ENCODE assay signal across 8 cellular contexts in genomic region chr11:469684-470667, GRCh38. TPM values are rescaled to one million over a fixed set of nuclear protein-coding genes. Genes with fewer than 3 reads are reported as not detected.
DNase-seq lines count a peak whose midpoint lies in the region; ATAC-seq and TF ChIP-seq lines count a peak whose summit lies in the region.

No MANE protein-coding gene starts in this region.

- peaks cover 26% of the 10 kb centered on the region for H3K79me2 ChIP-seq in ACC112 (ENCODE audit: control insufficient read depth, insufficient read depth, low read length, unreplicated experiment)

- H3K27me3 ChIP-seq in ACC112 (ENCODE audit: insufficient read depth, low read length) = no peaks in the 10 kb centered on the region
- H3K27me3 ChIP-seq in muscle layer of duodenum (ENCODE audit: low read depth, low read length) = no peaks in the 10 kb centered on the region

- TF ChIP-seq POLR2A in GM18505 (IDR thresholded peaks at IDR 0.05; ENCODE audit: borderline replicate concordance, extremely low read depth, insufficient read depth, insufficient read length) = no peak

- H3K4me3 Mint-ChIP-seq in activated CD8-positive, alpha-beta memory T cell treated with anti-CD3 and anti-CD28 coated beads, Interleukin-2, amount 10 ng/mL, durations not matched to agents 7 days and 5 days = no peak overlapping the region

- H3K4me1 ChIP-seq in ACC112 (ENCODE audit: control insufficient read depth, insufficient read depth, low read length, unreplicated experiment) (peaks cover 11% of the 10 kb centered on the region), muscle layer of duodenum (ENCODE audit: control insufficient read depth in 1 of 2, insufficient read depth in 2 of 2, low read length in 2 of 2) (peaks cover 0 to 9% of the 10 kb centered on the region in 2 donors)

- DNase-seq in NCI-H460 (ENCODE audit: extremely low read depth, low read depth) (peak; percentile 33), T-helper 1 cell (no peak)
- no peak for DNase-seq in activated CD8-positive, alpha-beta memory T cell treated with anti-CD3 and anti-CD28 coated beads, Interleukin-2, amount 10 ng/mL, durations not matched to agents 7 days and 5 days

- no peaks in the 10 kb centered on the region for H3K9me3 ChIP-seq in muscle layer of duodenum (ENCODE audit: control insufficient read depth in 1 of 2, low read length in 2 of 2)

- H3K27ac ChIP-seq in ACC112 (ENCODE audit: low read depth, low read length) (peak overlapping the region; percentile 64), muscle layer of duodenum (ENCODE audit: low read length) (peak overlapping the region; percentile 82)

- H3K27me3 Mint-ChIP-seq in activated CD8-positive, alpha-beta memory T cell treated with anti-CD3 and anti-CD28 coated beads, Interleukin-2, amount 10 ng/mL, durations not matched to agents 7 days and 5 days = no peaks in the 10 kb centered on the region

- peak overlapping the region; percentile 84 for H2AFZ ChIP-seq in ACC112 (ENCODE audit: low read length, unreplicated experiment)

- no peak overlapping the region for H3K27ac Mint-ChIP-seq in activated CD8-positive, alpha-beta memory T cell treated with anti-CD3 and anti-CD28 coated beads, Interleukin-2, amount 10 ng/mL, durations not matched to agents 7 days and 5 days

- H3K4me3 ChIP-seq in ACC112 (ENCODE audit: low read depth, low read length) (peak overlapping the region; percentile 66), muscle layer of duodenum (ENCODE audit: low read depth in 1 of 2, low read length in 2 of 2) (peak overlapping the region; percentile 41 to 44)

- no peaks in the 10 kb centered on the region for H3K9me3 Mint-ChIP-seq in activated CD8-positive, alpha-beta memory T cell treated with anti-CD3 and anti-CD28 coated beads, Interleukin-2, amount 10 ng/mL, durations not matched to agents 7 days and 5 days (ENCODE audit: low read depth)

- no peaks in the 10 kb centered on the region for H3K36me3 Mint-ChIP-seq in activated CD8-positive, alpha-beta memory T cell treated with anti-CD3 and anti-CD28 coated beads, Interleukin-2, amount 10 ng/mL, durations not matched to agents 7 days and 5 days

- H3K36me3 ChIP-seq in ACC112 (ENCODE audit: insufficient read depth, low read length) = peaks cover 4% of the 10 kb centered on the region; the same call in 1 of the 2 replicates
- H3K36me3 ChIP-seq in muscle layer of duodenum (ENCODE audit: control insufficient read depth in 1 of 2, insufficient read depth in 2 of 2, low read length in 2 of 2) = peaks cover 0 to 5% of the 10 kb centered on the region in 2 donors

- ATAC-seq in esophagus mucosa (peak; percentile 29), HG03442 (IDR thresholded peaks at IDR 0.05; ENCODE audit: unreplicated experiment) (no peak), GM18505 (IDR thresholded peaks at IDR 0.05; ENCODE audit: unreplicated experiment) (no peak)
- ATAC-seq in activated CD8-positive, alpha-beta memory T cell treated with anti-CD3 and anti-CD28 coated beads, Interleukin-2, amount 10 ng/mL, durations not matched to agents 7 days and 5 days = no peak

- CTCF ChIA-PET in activated CD8-positive, alpha-beta memory T cell treated with anti-CD3 and anti-CD28 coated beads, Interleukin-2, amount 10 ng/mL, durations not matched to agents 7 days and 5 days (lab: Charles Lee) = interaction anchor here (0.6 kb wide), 1 partner anchor 11 kb away, joined by 3 read pairs; no protein-coding TSS in a partner anchor

- no peaks in the 10 kb centered on the region for H3K4me1 Mint-ChIP-seq in activated CD8-positive, alpha-beta memory T cell treated with anti-CD3 and anti-CD28 coated beads, Interleukin-2, amount 10 ng/mL, durations not matched to agents 7 days and 5 days

RNA-seq across cellular contexts. Expression of gene PTDSS2, which starts 19.9 kb away (rescaled TPM):
- 19.6 and 23.7 TPM in 2 replicates for total RNA-seq in NCI-H460 (2014; rRNA removed; shearing (Covaris generic))
- polyA plus RNA-seq in NCI-H460 (2014; cell fraction: nucleus; rRNA removed) = 81.7 and 95.3 TPM in 2 replicates
- 12.0 TPM for total RNA-seq in esophagus mucosa
- total RNA-seq in activated CD8-positive, alpha-beta memory T cell treated with anti-CD3 and anti-CD28 coated beads, Interleukin-2, amount 10 ng/mL, durations not matched to agents 7 days and 5 days = 10 to 100 TPM; 26.6 to 31.2 TPM

RNA-seq across cellular contexts. Expression of gene ANO9, which starts 28.2 kb away (rescaled TPM):
- 0.12 TPM in 1 of 2 replicates, not detected in the other for total RNA-seq in NCI-H460 (2014; rRNA removed; shearing (Covaris generic))
- 0.18 and 1.4 TPM in 2 replicates for polyA plus RNA-seq in NCI-H460 (2014; cell fraction: nucleus; rRNA removed)
- total RNA-seq in esophagus mucosa = 12.8 TPM
- total RNA-seq in activated CD8-positive, alpha-beta memory T cell treated with anti-CD3 and anti-CD28 coated beads, Interleukin-2, amount 10 ng/mL, durations not matched to agents 7 days and 5 days = 10 to 100 TPM; 33.0 to 79.4 TPM

RNA-seq across cellular contexts. Expression of gene RNH1, which starts 37.1 kb away (rescaled TPM):
- 77.4 and 100 TPM in 2 replicates for total RNA-seq in NCI-H460 (2014; rRNA removed; shearing (Covaris generic))
- polyA plus RNA-seq in NCI-H460 (2014; cell fraction: nucleus; rRNA removed) = 174 and 219 TPM in 2 replicates
- 152 TPM for total RNA-seq in esophagus mucosa
- total RNA-seq in activated CD8-positive, alpha-beta memory T cell treated with anti-CD3 and anti-CD28 coated beads, Interleukin-2, amount 10 ng/mL, durations not matched to agents 7 days and 5 days = 100 to 1,000 TPM in 1 of 2 experiments, 10 to 100 TPM in 1; 98.4 to 113 TPM

RNA-seq across cellular contexts. Expression of gene SIGIRR, which starts 55.2 kb away (rescaled TPM):
- total RNA-seq in NCI-H460 (2014; rRNA removed; shearing (Covaris generic)) = 17.5 and 24.3 TPM in 2 replicates
- polyA plus RNA-seq in NCI-H460 (2014; cell fraction: nucleus; rRNA removed) = 22.3 and 34.9 TPM in 2 replicates
- 15.4 TPM for total RNA-seq in esophagus mucosa
- 100 to 1,000 TPM in 1 of 2 experiments, 10 to 100 TPM in 1; 96.2 to 198 TPM for total RNA-seq in activated CD8-positive, alpha-beta memory T cell treated with anti-CD3 and anti-CD28 coated beads, Interleukin-2, amount 10 ng/mL, durations not matched to agents 7 days and 5 days

Comparison
In these comparisons a context has a peak if more than half of its experiments do, and no peak if none do; other contexts are left out.
1. RNA of gene ANO9, which starts 28.2 kb away (total RNA-seq): 33.0 to 79.4 TPM in activated CD8-positive, alpha-beta memory T cell treated with anti-CD3 and anti-CD28 coated beads, Interleukin-2, amount 10 ng/mL, durations not matched to agents 7 days and 5 days and 12.8 TPM in esophagus mucosa (single experiment); 0.12 TPM in NCI-H460; every median in the first group is over 10 times any median in the second.